In the genomic region with DNA sequence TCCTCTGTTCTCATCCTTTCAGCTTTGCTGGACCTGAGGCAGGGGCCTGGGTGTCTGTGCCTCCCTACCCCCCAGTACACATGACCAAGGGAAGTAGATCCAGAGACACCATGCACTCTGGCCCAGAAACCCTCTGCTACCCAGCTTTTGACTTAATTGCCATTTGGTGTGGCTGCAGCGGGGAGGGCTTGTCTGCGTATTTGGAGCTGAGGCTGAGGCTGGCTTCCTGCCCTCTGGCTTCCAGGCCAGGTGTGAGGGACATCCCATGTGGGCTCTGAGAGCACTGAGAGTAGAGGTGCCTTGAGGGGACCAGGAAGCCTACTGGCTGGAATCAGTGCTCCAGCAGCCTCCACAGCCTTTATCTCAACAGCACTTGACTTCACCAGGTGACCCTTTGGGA, we compare ENCODE assay signal across 28 cellular contexts. TPM values are rescaled to one million over a fixed set of nuclear protein-coding genes. Genes with fewer than 3 reads are reported as not detected.
"Had no signal": no experiment of that assay in that cellular context is flagged by ENCODE, and none has a peak within 500 bp of the region (broad histone marks: within the 10 kb centered on the region; RNA-seq: fewer than 3 reads in every experiment).

No MANE protein-coding gene starts in this region.

- H3K9me3 ChIP-seq: gastrocnemius medialis, mucosa of descending colon, ovary, suprapubic skin, transverse colon, upper lobe of right lung, uterus had no signal

- ATAC-seq: esophagus mucosa; mucosa of descending colon; naive thymus-derived CD4-positive, alpha-beta T cell; sciatic nerve; stimulated activated naive CD8-positive, alpha-beta T cell treated with anti-CD3 and anti-CD28 coated beads, Interleukin-15, amount 100 ng/mL, for 72 hours; upper lobe of right lung had no signal

- H3K27me3 ChIP-seq: gastrocnemius medialis, neural progenitor cell, ovary, suprapubic skin, transverse colon, upper lobe of right lung, uterus had no signal

- H3K4me2 ChIP-seq: neural progenitor cell, smooth muscle cell had no signal

- H3K27ac ChIP-seq: epithelial cell of prostate, neural progenitor cell, ovary, suprapubic skin, transverse colon, upper lobe of right lung, uterus had no signal

- H3K4me3 ChIP-seq: gastrocnemius medialis, mucosa of descending colon, neural progenitor cell, ovary, smooth muscle cell, suprapubic skin, transverse colon, upper lobe of right lung, uterus had no signal

- H3K36me3 ChIP-seq: gastrocnemius medialis, neural progenitor cell, ovary, suprapubic skin, transverse colon, upper lobe of right lung, uterus had no signal

- DNase-seq: cerebellar nuclear complex; effector CD8-positive, alpha-beta T cell; endodermal cell; foreskin fibroblast; gastrocnemius medialis; immature natural killer cell; islet precursor cell; kidney glomerular epithelial cell; mesenchymal stem cell; mucosa of descending colon; naive thymus-derived CD4-positive, alpha-beta T cell; occipital lobe; ovary; stimulated activated CD4-positive, alpha-beta T cell treated with anti-CD3 and anti-CD28 coated beads, Interleukin-12 subunit alpha, Interleukin-12 subunit beta, amount 100 ng/mL, for 4 hours; stimulated activated CD4-positive, alpha-beta T cell treated with anti-CD3 and anti-CD28 coated beads, Interleukin-1b, Interleukin-23, amount 100 ng/mL, for 48 hours; stimulated activated CD4-positive, alpha-beta T cell treated with anti-CD3 and anti-CD28 coated beads, Interleukin-4, amount 100 ng/mL, for 1 hour; stimulated activated CD8-positive, alpha-beta memory T cell treated with anti-CD3 and anti-CD28 coated beads, Interleukin-4, amount 100 ng/mL, for 48 hours; stimulated activated naive CD4-positive, alpha-beta T cell; stimulated activated naive CD8-positive, alpha-beta T cell treated with anti-CD3 and anti-CD28 coated beads, Interleukin-15, amount 100 ng/mL, for 72 hours; transverse colon; upper lobe of right lung; uterus had no signal

- H3K9ac ChIP-seq: neural progenitor cell had no signal

RNA-seq across cellular contexts. Expression of gene SCAMP5, which starts 54.9 kb away (rescaled TPM):
- polyA plus RNA-seq: immature natural killer cell had no signal
